Comparison of ENCODE assay signal across 8 cellular contexts in the genomic region with DNA sequence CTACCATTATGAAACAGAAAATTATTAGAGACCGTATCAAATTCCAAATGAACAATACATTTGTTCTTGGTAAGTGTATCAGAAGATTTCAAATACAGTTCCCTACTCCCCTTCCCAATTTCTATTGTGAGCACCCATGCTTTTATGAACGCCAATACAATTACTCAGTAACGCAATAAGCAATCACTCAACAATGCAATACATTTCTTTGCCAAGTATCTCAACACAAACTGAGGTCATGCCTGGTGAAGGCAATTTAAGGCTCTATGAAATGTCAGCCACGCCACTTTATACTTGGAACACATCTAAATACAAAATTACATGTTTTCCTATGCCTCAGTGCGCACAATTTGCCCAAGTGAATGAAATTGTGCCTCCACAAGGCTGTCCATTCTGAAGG. TPM values are rescaled to one million over a fixed set of nuclear protein-coding genes. Genes with fewer than 3 reads are reported as not detected.
DNase-seq lines count a peak whose midpoint lies in the region; ATAC-seq, FAIRE-seq and TF ChIP-seq lines count a peak whose summit lies in the region.

No MANE protein-coding gene starts in this region.

- H3K27ac ChIP-seq in right atrium auricular region = peak overlapping the region; percentile 76 to 79
- no peak overlapping the region for H3K27ac ChIP-seq in mesodermal cell (ENCODE audit: low read depth, low read length, severe bottlenecking)
- H3K27ac ChIP-seq in uterus = peak overlapping the region in 1 of 2 donors; percentile 16

- TF ChIP-seq CTCF in right atrium auricular region (IDR thresholded peaks at IDR 0.05) = no peak
- TF ChIP-seq CTCF in bronchial epithelial cell (IDR thresholded peaks at IDR 0.05; ENCODE audit: insufficient read depth, low read length, severe bottlenecking) = no peak
- no peak for TF ChIP-seq CTCF in uterus (IDR thresholded peaks at IDR 0.05)

- ATAC-seq in Right ventricle myocardium inferior = no peak

- H3K36me3 ChIP-seq in right atrium auricular region (no peaks in the 10 kb centered on the region), bronchial epithelial cell (ENCODE audit: control insufficient read depth, insufficient read depth, low read length) (peaks cover 2% of the 10 kb centered on the region), mesodermal cell (ENCODE audit: control insufficient read depth, insufficient read depth, low read length) (peaks cover 4% of the 10 kb centered on the region), uterus (no peaks in the 10 kb centered on the region)

- TF ChIP-seq POLR2A in uterus (IDR thresholded peaks at IDR 0.05) = no peak

- H3K4me1 ChIP-seq in right atrium auricular region = peaks cover 0 to 5% of the 10 kb centered on the region in 2 donors
- H3K4me1 ChIP-seq in mesodermal cell (ENCODE audit: control insufficient read depth, insufficient read depth, low read length, poor library complexity, severe bottlenecking) = no peaks in the 10 kb centered on the region
- H3K4me1 ChIP-seq in uterus = peaks cover 0 to 3% of the 10 kb centered on the region in 2 donors

- H3K27me3 ChIP-seq in right atrium auricular region (no peaks in the 10 kb centered on the region), bronchial epithelial cell (ENCODE audit: control insufficient read depth, insufficient read depth, low read length) (no peaks in the 10 kb centered on the region), uterus (no peaks in the 10 kb centered on the region)

- peak overlapping the region; percentile 48 to 60 for H3K4me3 ChIP-seq in right atrium auricular region
- peak overlapping the region; percentile 61 for H3K4me3 ChIP-seq in bronchial epithelial cell (ENCODE audit: low read depth, low read length)
- peak overlapping the region; percentile 41 for H3K4me3 ChIP-seq in mesodermal cell (ENCODE audit: extremely low read depth, insufficient read depth, low read length, poor library complexity, severe bottlenecking)
- H3K4me3 ChIP-seq in uterus = peak overlapping the region; percentile 45 to 57

- DNase-seq in right atrium auricular region (ENCODE audit: low spot score) (no peak), Right ventricle myocardium inferior (ENCODE audit: missing footprints) (no peak), bronchial epithelial cell (ENCODE audit: low read depth) (peak; percentile 50), uterus (no peak), KG1 (lab: John Stamatoyannopoulos, UW) (no peak), HT-29 (ENCODE audit: low spot score) (no peak)
- no peak for DNase-seq in central memory CD4-positive, alpha-beta T cell

- intact Hi-C loops in Right ventricle myocardium inferior (cut with DNase I) = no loop called here
- intact Hi-C loops in uterus (cut with DNase I; ENCODE audit: low total_unique reads) = no loop called here

- FAIRE-seq in bronchial epithelial cell (lab: Jason Lieb, UNC) = no peak

- H3K9me3 ChIP-seq in right atrium auricular region (no peaks in the 10 kb centered on the region), mesodermal cell (ENCODE audit: control insufficient read depth, low read length) (no peaks in the 10 kb centered on the region), uterus (no peaks in the 10 kb centered on the region)

- 100% methylated on average over 1 of the region's 5 CpGs; no CpG with 5 or more reads in 1 of the 2 experiments for WGBS in mesodermal cell (ENCODE audit: insufficient coverage in 2 of 2), 2 experiments

RNA-seq across cellular contexts. Expression of a gene that starts 0.7 kb away (rescaled TPM):
- total RNA-seq in right atrium auricular region (10 to 100 TPM; 34.0 to 52.6 TPM), Right ventricle myocardium inferior (33.3 TPM), bronchial epithelial cell (10.3 and 31.1 TPM in 2 replicates), uterus (10 to 100 TPM in 3 of 4 donors, 1 to 10 TPM in 1; 1.8 to 17.4 (median 11.3) TPM)
- polyA plus RNA-seq in mesodermal cell (2013, experiment 1 of 2) = 16.9 TPM
- polyA plus RNA-seq in mesodermal cell (2013, experiment 2 of 2) = 17.7 TPM
- 4.1 and 7.9 TPM in 2 replicates for total RNA-seq in HT-29 (2014; rRNA removed; shearing (Covaris generic))
